Comparison of ENCODE assay signal across 10 cellular contexts in genomic region chr2:131490616-131491468, GRCh38. TPM values are rescaled to one million over a fixed set of nuclear protein-coding genes. Genes with fewer than 3 reads are reported as not detected.
DNase-seq lines count a peak whose midpoint lies in the region; TF ChIP-seq lines count a peak whose summit lies in the region.
"Not testable (repeated sequence)": the region's sequence is repeated elsewhere in the genome, so short reads cannot be mapped to it uniquely, and the experiment has no call there.
"Had no signal": no experiment of that assay in that cellular context is flagged by ENCODE, and none has a peak within 500 bp of the region (broad histone marks: within the 10 kb centered on the region; RNA-seq: fewer than 3 reads in every experiment).

No MANE protein-coding gene starts in this region.

- not testable (repeated sequence) for H3K9me3 Mint-ChIP-seq in immature natural killer cell

- H3K9ac ChIP-seq in duodenal mucosa (ENCODE audit: low read depth in 1 of 2, low read length in 2 of 2) = peak overlapping the region; percentile 42 to 74

- peak overlapping the region; percentile 86 for H3K27ac ChIP-seq in RWPE1
- H3K27ac ChIP-seq in duodenal mucosa (ENCODE audit: low read depth, low read length) = not testable (repeated sequence)
- peak overlapping the region in 3 of 4 donors; percentile 62 to 96 (median 94) for H3K27ac ChIP-seq in transverse colon

- not testable (repeated sequence) for TF ChIP-seq CTCF in RWPE1 (conservative IDR thresholded peaks at IDR 0.05; ENCODE audit: low read depth); transverse colon (IDR thresholded peaks at IDR 0.05)

- H3K36me3 ChIP-seq in duodenal mucosa (ENCODE audit: control insufficient read depth in 1 of 2, insufficient read depth in 2 of 2, low read length in 2 of 2); transverse colon: not testable (repeated sequence)

- not testable (repeated sequence) for H3K27me3 ChIP-seq in duodenal mucosa (ENCODE audit: control insufficient read depth in 1 of 2, insufficient read depth in 2 of 2, low read length in 2 of 2); transverse colon

- H3K4me1 ChIP-seq in duodenal mucosa (ENCODE audit: control insufficient read depth in 1 of 2, insufficient read depth in 2 of 2, low read length in 2 of 2) (peaks cover 3 to 27% of the 10 kb centered on the region in 2 donors), transverse colon (peaks cover 6 to 30% (median 21%) of the 10 kb centered on the region in 4 donors)

- CTCF ChIA-PET in RWPE1 (lab: Yijun Ruan, JAX) = not testable (repeated sequence)

- DNase-seq in EH (ENCODE audit: low read depth) (peak; percentile 23), KBM-7 (peak; percentile 47), pons (ENCODE audit: low spot score) (peak; percentile 14), transverse colon (peak; percentile 33)
- DNase-seq in RWPE1 (ENCODE audit: low spot score); immature natural killer cell: not testable (repeated sequence)
- peak; percentile 52 to 58 for DNase-seq in activated T-cell treated with anti-CD3 and anti-CD28 coated beads, Interleukin-2, amount 50 U/mL, for 48 hours

- peaks cover 32 to 34% of the 10 kb centered on the region in 2 donors for H3K4me1 Mint-ChIP-seq in immature natural killer cell

- not testable (repeated sequence) for H3K36me3 Mint-ChIP-seq in immature natural killer cell

- not testable (repeated sequence) for H3K9me3 ChIP-seq in duodenal mucosa (ENCODE audit: control insufficient read depth in 1 of 2, low read length in 2 of 2); transverse colon

- TF ChIP-seq EP300 in transverse colon (IDR thresholded peaks at IDR 0.05; ENCODE audit: low read depth) = not testable (repeated sequence)

- POLR2A ChIA-PET in RWPE1 (lab: Yijun Ruan, JAX; ENCODE audit: low non-redundant PET) = not testable (repeated sequence)

- WGBS in transverse colon (ENCODE audit: low coverage in 1 of 2), 2 donors = 65% methylated on average over 20 of the region's 20 CpGs; no CpG with 5 or more reads in 1 of the 2 donors

- in situ Hi-C loops in KBM-7 (cut with MboI; ENCODE audit: low pct_unique_long_range_greater_than_20kb, low sequenced_read_pairs) = loop anchor here (25.0 kb wide), 1 partner anchor 354 kb away; no protein-coding TSS in a partner anchor
- in situ Hi-C loops in transverse colon (cut with MboI; ENCODE audit: low pct_ligation_motif_present in 1 of 4, low pct_unique_long_range_greater_than_20kb in 1 of 4, low sequenced_read_pairs in 3 of 4) = not testable (repeated sequence)

- H3K27ac Mint-ChIP-seq in immature natural killer cell = peak overlapping the region; percentile 12 to 68 (median 48)

- H3K4me3 ChIP-seq in duodenal mucosa (ENCODE audit: low read depth in 1 of 2, low read length in 2 of 2) (peak overlapping the region; percentile 55 to 76), transverse colon (peak overlapping the region in 3 of 4 donors; percentile 53 to 96 (median 87))

- not testable (repeated sequence) for TF ChIP-seq POLR2A in transverse colon (IDR thresholded peaks at IDR 0.05)

- H3K4me3 Mint-ChIP-seq in immature natural killer cell = peak overlapping the region; percentile 71 to 79 (median 76)

- intact Hi-C loops in transverse colon (cut with DNase I; ENCODE audit: low total_unique reads) = not testable (repeated sequence)

- H3K27me3 Mint-ChIP-seq in immature natural killer cell (ENCODE audit: low read depth in 3 of 3) = peaks cover 6 to 13% (median 6%) of the 10 kb centered on the region in 3 donors

RNA-seq across cellular contexts. Expression of gene MZT2A, which starts 1.4 kb away (rescaled TPM):
- 100 to 1,000 TPM in 2 of 3 donors, 10 to 100 TPM in 1; 57.2 to 129 (median 112) TPM for polyA plus RNA-seq in immature natural killer cell
- total RNA-seq in transverse colon = 10 to 100 TPM; 13.5 to 85.3 (median 43.4) TPM

RNA-seq across cellular contexts. Expression of gene TUBA3D, which starts 14.9 kb away (rescaled TPM):
- polyA plus RNA-seq in immature natural killer cell = not detected
- not detected for total RNA-seq in transverse colon
- total RNA-seq: glomerular endothelial cell, M059J had no signal

RNA-seq across cellular contexts. Expression of gene CCDC74A, which starts 36.8 kb away (rescaled TPM):
- under 1 TPM in 2 of 3 donors, not detected in 1; 0.37 to 0.82 TPM for polyA plus RNA-seq in immature natural killer cell
- total RNA-seq in transverse colon = 10 to 100 TPM in 1 of 4 donors, 1 to 10 TPM in 2, not detected in 1; 1.8 to 10.9 (median 4.4) TPM
